8 cellular contexts compared by ENCODE assay signal in genomic region chr5:132260714-132261615, GRCh38. TPM values are rescaled to one million over a fixed set of nuclear protein-coding genes. Genes with fewer than 3 reads are reported as not detected.
DNase-seq lines count a peak whose midpoint lies in the region; ATAC-seq and TF ChIP-seq lines count a peak whose summit lies in the region.

No MANE protein-coding gene starts in this region.

- no peak overlapping the region for H3K27ac Mint-ChIP-seq in WTC11

- peaks cover 19% of the 10 kb centered on the region for H3K4me1 ChIP-seq in BE2C

- no peaks in the 10 kb centered on the region for H3K36me3 Mint-ChIP-seq in WTC11

- peaks cover 15% of the 10 kb centered on the region for H3K27me3 Mint-ChIP-seq in WTC11 (ENCODE audit: low read depth)

- no peaks in the 10 kb centered on the region for H3K9me3 Mint-ChIP-seq in WTC11

- CTCF ChIA-PET in WTC11 (lab: Charles Lee) = interaction anchor here (1.0 to 2.8 kb wide), 2 partner anchors 12 to 23 kb away, joined by 4 to 12 read pairs; no protein-coding TSS in a partner anchor

- no peaks in the 10 kb centered on the region for H3K27me3 ChIP-seq in BE2C

- H3K9me3 ChIP-seq in BE2C = no peaks in the 10 kb centered on the region

- no peak for TF ChIP-seq CTCF in BE2C (IDR thresholded peaks at IDR 0.05; ENCODE audit: low read depth, low read length)
- TF ChIP-seq CTCF in WTC11 (IDR thresholded peaks at IDR 0.05) = no peak

- intact Hi-C loops in left ventricle myocardium superior (cut with micrococcal nuclease) = no loop called here

- H3K4me1 Mint-ChIP-seq in WTC11 = peaks cover 9% of the 10 kb centered on the region

- POLR2A ChIA-PET in WTC11 (lab: Charles Lee) = no interaction called here

- ATAC-seq in GM18867 (IDR thresholded peaks at IDR 0.05; ENCODE audit: unreplicated experiment) (peak; percentile 55), HG03571 (IDR thresholded peaks at IDR 0.05; ENCODE audit: unreplicated experiment) (peak; percentile 47), left ventricle myocardium superior (peak; percentile 2), WTC11 (no peak), GM21717 (IDR thresholded peaks at IDR 0.05; ENCODE audit: unreplicated experiment) (no peak)

- peak; percentile 36 for DNase-seq in activated naive CD4-positive, alpha-beta T cell treated with anti-CD3 and anti-CD28 coated beads, Interleukin-2, amount 50 U/mL, for 16 hours
- DNase-seq in left ventricle myocardium superior = peak; percentile 54
- DNase-seq in stimulated activated CD4-positive, alpha-beta T cell treated with anti-CD3 and anti-CD28 coated beads, Interleukin-2, amount 100 ng/mL, for 4 hours (ENCODE audit: low read depth) = peak; percentile 56
- no peak for DNase-seq in BE2C
- DNase-seq in WTC11 (ENCODE audit: low spot score) = no peak

- peaks cover 24% of the 10 kb centered on the region for H3K36me3 ChIP-seq in BE2C

- H3K4me3 Mint-ChIP-seq in WTC11 = no peak overlapping the region

- no peak overlapping the region for H3K4me3 ChIP-seq in BE2C (ENCODE audit: low read depth, low read length)

TF ChIP-seq in WTC11, 78 proteins besides CTCF, POLR2A, EP300 and RAD21 (continues in another document):
- TF ChIP-seq ZNF281 (CRISPR knock-in tag; IDR thresholded peaks at IDR 0.05) = no peak
- TF ChIP-seq ATF1 (CRISPR knock-in tag; IDR thresholded peaks at IDR 0.05) = no peak
- TF ChIP-seq RELA (CRISPR knock-in tag; IDR thresholded peaks at IDR 0.05; ENCODE audit: borderline replicate concordance) = no peak
- no peak for TF ChIP-seq NR2C2 (CRISPR knock-in tag; IDR thresholded peaks at IDR 0.05)
- TF ChIP-seq NFE2L1 (CRISPR knock-in tag; IDR thresholded peaks at IDR 0.05) = no peak
- no peak for TF ChIP-seq ERG (CRISPR knock-in tag; IDR thresholded peaks at IDR 0.05)
- no peak for TF ChIP-seq ZBTB43 (CRISPR knock-in tag; IDR thresholded peaks at IDR 0.05)
- no peak for TF ChIP-seq ELF4 (CRISPR knock-in tag; IDR thresholded peaks at IDR 0.05; ENCODE audit: low read depth)
- no peak for TF ChIP-seq PRDM15 (CRISPR knock-in tag; IDR thresholded peaks at IDR 0.05)
- no peak for TF ChIP-seq ZNF671 (CRISPR knock-in tag; IDR thresholded peaks at IDR 0.05)
- no peak for TF ChIP-seq MXD4 (CRISPR knock-in tag; IDR thresholded peaks at IDR 0.05; ENCODE audit: borderline replicate concordance)
- TF ChIP-seq MYBL2 (CRISPR knock-in tag; IDR thresholded peaks at IDR 0.05) = no peak
- TF ChIP-seq E2F4 (CRISPR knock-in tag; IDR thresholded peaks at IDR 0.05; ENCODE audit: borderline replicate concordance, low read depth) = no peak
- no peak for TF ChIP-seq NR1H2 (CRISPR knock-in tag; IDR thresholded peaks at IDR 0.05)
- no peak for TF ChIP-seq ESRRA (CRISPR knock-in tag; IDR thresholded peaks at IDR 0.05; ENCODE audit: borderline replicate concordance)

RNA-seq across cellular contexts. Expression of gene PDLIM4, which starts 3.5 kb away (rescaled TPM):
- total RNA-seq in left ventricle myocardium superior (3.8 TPM), WTC11 (2021) (10.6 to 15.2 TPM (median 11.4 TPM) in 3 replicates)
- 101 TPM for polyA plus RNA-seq in BE2C (2012; ENCODE audit: insufficient read depth, insufficient read length, low read depth)

RNA-seq across cellular contexts. Expression of gene SLC22A4, which starts 33.2 kb away (rescaled TPM):
- total RNA-seq in left ventricle myocardium superior (1.6 TPM), WTC11 (2021) (0.34 to 0.50 TPM (median 0.35 TPM) in 3 replicates)
- polyA plus RNA-seq in BE2C (2012; ENCODE audit: insufficient read depth, insufficient read length, low read depth) = 0.97 TPM

RNA-seq across cellular contexts. Expression of gene P4HA2, which starts 33.3 kb away (rescaled TPM):
- total RNA-seq in left ventricle myocardium superior = 78.4 TPM
- 20.3 TPM for polyA plus RNA-seq in BE2C (2012; ENCODE audit: insufficient read depth, insufficient read length, low read depth)
- 15.1 to 19.0 TPM (median 17.8 TPM) in 3 replicates for total RNA-seq in WTC11 (2021)

Comparison
In these comparisons a context has a peak if more than half of its experiments do, and no peak if none do; other contexts are left out.
1. ATAC-seq: peak in GM18867 (single experiment), HG03571 (single experiment) and left ventricle myocardium superior (single experiment); none in WTC11 (single experiment) and GM21717 (single experiment).
2. DNase-seq: peak in activated naive CD4-positive, alpha-beta T cell treated with anti-CD3 and anti-CD28 coated beads, Interleukin-2, amount 50 U/mL, for 16 hours (single experiment), left ventricle myocardium superior (single experiment) and stimulated activated CD4-positive, alpha-beta T cell treated with anti-CD3 and anti-CD28 coated beads, Interleukin-2, amount 100 ng/mL, for 4 hours (single experiment); none in BE2C (single experiment) and WTC11 (single experiment).